9 cellular contexts compared by ENCODE assay signal in the genomic region with DNA sequence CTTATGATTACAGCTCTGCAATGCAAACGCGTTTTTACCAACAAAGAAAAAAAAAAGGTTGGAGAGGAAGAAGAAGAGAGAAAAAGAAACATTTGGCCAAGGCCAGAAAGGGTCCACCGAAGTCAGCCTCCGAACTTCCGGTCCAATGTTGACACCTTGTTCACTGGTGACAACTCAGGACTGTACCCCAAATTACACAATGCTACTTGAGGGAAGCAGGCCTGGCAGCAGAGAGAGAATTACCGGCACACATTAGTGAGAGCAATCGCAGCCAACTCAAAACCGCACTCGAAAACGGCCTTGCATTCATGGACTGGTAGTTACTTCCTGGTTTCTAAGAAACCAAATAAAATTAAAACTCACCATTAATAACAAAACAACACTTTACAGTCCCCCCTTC.
DNase-seq lines count a peak whose midpoint lies in the region; ATAC-seq, FAIRE-seq and TF ChIP-seq lines count a peak whose summit lies in the region.
"Had no signal": no experiment of that assay in that cellular context is flagged by ENCODE, and none has a peak within 500 bp of the region (broad histone marks: within the 10 kb centered on the region; RNA-seq: fewer than 3 reads in every experiment).

No MANE protein-coding gene starts in this region.

- no peak overlapping the region for H3K27ac ChIP-seq in CD4-positive, alpha-beta memory T cell (ENCODE audit: low read depth, low read length)
- H3K27ac ChIP-seq: body of pancreas had no signal

- H3K27ac Mint-ChIP-seq in CD4-positive, alpha-beta memory T cell, result peak overlapping the region in 3 of 7 donors; percentile 5 to 66 (median 9)

- POLR2A ChIA-PET in CD4-positive, alpha-beta memory T cell (lab: Charles Lee; ENCODE audit: partially characterized antibody), result no interaction called here

- TF ChIP-seq CTCF in GM12865 (IDR thresholded peaks at IDR 0.05; ENCODE audit: insufficient read depth, low read depth, low read length, missing control alignments), result no peak

- CTCF ChIA-PET in CD4-positive, alpha-beta memory T cell (lab: Charles Lee; ENCODE audit: partially characterized antibody), result no interaction called here

- no peaks in the 10 kb centered on the region for H3K9me3 ChIP-seq in CD4-positive, alpha-beta memory T cell (ENCODE audit: control insufficient read depth in 1 of 2, low read length in 2 of 2)
- H3K9me3 ChIP-seq: body of pancreas had no signal

- H3K4me1 Mint-ChIP-seq in CD4-positive, alpha-beta memory T cell, result peaks cover 0 to 13% (median 4%) of the 10 kb centered on the region in 4 donors

- DNase-seq in GM12865 (ENCODE audit: low read depth), result peak; percentile 89
- peak; percentile 34 for DNase-seq in KG1 (lab: John Stamatoyannopoulos, UW)
- DNase-seq in NCI-H1417 treated with DMSO at 0.1 percent for 48 hours (lab: John Stamatoyannopoulos, UW), result no peak
- no peak for DNase-seq in left lobe of liver (ENCODE audit: low spot score)
- no peak for DNase-seq in NCI-H345 (lab: John Stamatoyannopoulos, UW)
- DNase-seq in CD4-positive, alpha-beta memory T cell, result no peak

- peak; percentile 80 for ATAC-seq in GM21529 (IDR thresholded peaks at IDR 0.05; ENCODE audit: unreplicated experiment)
- no peak for ATAC-seq in left lobe of liver
- ATAC-seq: body of pancreas had no signal

- H3K36me3 Mint-ChIP-seq in CD4-positive, alpha-beta memory T cell, result peaks cover 2 to 16% of the 10 kb centered on the region in 2 donors

- peak overlapping the region in 1 of 8 donors; percentile 46 for H3K4me3 Mint-ChIP-seq in CD4-positive, alpha-beta memory T cell

- H3K27me3 ChIP-seq in CD4-positive, alpha-beta memory T cell (ENCODE audit: insufficient read depth, low read length), result no peaks in the 10 kb centered on the region
- H3K27me3 ChIP-seq: body of pancreas had no signal

- no peaks in the 10 kb centered on the region for H3K9me3 Mint-ChIP-seq in CD4-positive, alpha-beta memory T cell

- no peaks in the 10 kb centered on the region for H3K36me3 ChIP-seq in CD4-positive, alpha-beta memory T cell (ENCODE audit: insufficient read depth, low read length)

- peak; percentile 5 for FAIRE-seq in islet of Langerhans (lab: Jason Lieb, UNC)

- no peak overlapping the region; the same call in 1 of the 2 replicates for H3K4me3 ChIP-seq in GM12865 (ENCODE audit: low read depth, low read length)
- H3K4me3 ChIP-seq in CD4-positive, alpha-beta memory T cell (ENCODE audit: low read length in 2 of 2), result no peak overlapping the region
- H3K4me3 ChIP-seq: body of pancreas had no signal

- H3K4me1 ChIP-seq in CD4-positive, alpha-beta memory T cell (ENCODE audit: insufficient read depth, low read length), result no peaks in the 10 kb centered on the region

- intact Hi-C loops in CD4-positive, alpha-beta memory T cell (cut with micrococcal nuclease), result no loop called here

- no peaks in the 10 kb centered on the region for H3K27me3 Mint-ChIP-seq in CD4-positive, alpha-beta memory T cell

Comparison
In these comparisons a context has a peak if more than half of its experiments do, and no peak if none do; other contexts are left out.
1. DNase-seq: peak in GM12865 (single experiment) and KG1 (single experiment); none in NCI-H1417 treated with DMSO at 0.1 percent for 48 hours (single experiment), left lobe of liver (single experiment), NCI-H345 (single experiment) and CD4-positive, alpha-beta memory T cell (0 of 5).